1 cellular context compared by ENCODE assay signal in genomic region chr20:19806276-19806675, GRCh38. TPM values are rescaled to one million over a fixed set of nuclear protein-coding genes. Genes with fewer than 3 reads are reported as not detected.
"Had no signal": no experiment of that assay in that cellular context is flagged by ENCODE, and none has a peak within 500 bp of the region (broad histone marks: within the 10 kb centered on the region; RNA-seq: fewer than 3 reads in every experiment).

No MANE protein-coding gene starts in this region.

RNA-seq across cellular contexts. Expression of gene RIN2, which starts 48.2 kb away (rescaled TPM):
- polyA plus RNA-seq: immature natural killer cell had no signal
